In the genomic region with DNA sequence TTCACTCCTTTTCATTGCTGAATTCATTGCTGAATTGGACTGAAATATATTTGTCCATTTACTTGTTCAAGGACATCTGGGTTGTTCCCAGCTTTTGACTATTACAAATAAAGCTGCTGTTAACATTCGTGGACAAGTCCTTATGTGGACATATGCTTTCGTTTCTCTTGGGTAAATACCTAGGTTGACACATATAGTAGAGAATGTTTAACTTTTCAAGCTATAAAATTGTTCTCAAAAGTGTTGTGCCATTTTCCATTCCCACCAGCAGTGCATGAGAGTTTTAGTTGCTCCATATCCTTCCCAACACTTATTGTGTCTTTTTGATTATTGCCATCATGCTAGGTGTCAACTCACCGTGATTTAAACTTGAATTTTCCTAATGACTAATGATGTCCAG, we compare ENCODE assay signal across 1 cellular context.
A peak's percentile ranks its signal among the peaks of the same experiment; 100 is the strongest.
TF ChIP-seq lines count a peak whose summit lies in the region.

No MANE protein-coding gene starts in this region.

TF ChIP-seq in HepG2, 621 proteins besides CTCF, POLR2A, EP300 and RAD21 (continued from another document):
- TF ChIP-seq USF2 (IDR thresholded peaks at IDR 0.05; ENCODE audit: low read depth, low read length), result no peak
- peak; percentile 33; the same call in 1 of the 2 replicates for TF ChIP-seq USF2 (CRISPR knock-in tag; IDR thresholded peaks at IDR 0.05; ENCODE audit: borderline replicate concordance)
- TF ChIP-seq HDAC2 (CRISPR knock-in tag; IDR thresholded peaks at IDR 0.05), result peak; percentile 52; the same call in 1 of the 2 replicates
- no peak for TF ChIP-seq ZBTB25 (CRISPR knock-in tag; IDR thresholded peaks at IDR 0.05)
- TF ChIP-seq, protein P1, sequence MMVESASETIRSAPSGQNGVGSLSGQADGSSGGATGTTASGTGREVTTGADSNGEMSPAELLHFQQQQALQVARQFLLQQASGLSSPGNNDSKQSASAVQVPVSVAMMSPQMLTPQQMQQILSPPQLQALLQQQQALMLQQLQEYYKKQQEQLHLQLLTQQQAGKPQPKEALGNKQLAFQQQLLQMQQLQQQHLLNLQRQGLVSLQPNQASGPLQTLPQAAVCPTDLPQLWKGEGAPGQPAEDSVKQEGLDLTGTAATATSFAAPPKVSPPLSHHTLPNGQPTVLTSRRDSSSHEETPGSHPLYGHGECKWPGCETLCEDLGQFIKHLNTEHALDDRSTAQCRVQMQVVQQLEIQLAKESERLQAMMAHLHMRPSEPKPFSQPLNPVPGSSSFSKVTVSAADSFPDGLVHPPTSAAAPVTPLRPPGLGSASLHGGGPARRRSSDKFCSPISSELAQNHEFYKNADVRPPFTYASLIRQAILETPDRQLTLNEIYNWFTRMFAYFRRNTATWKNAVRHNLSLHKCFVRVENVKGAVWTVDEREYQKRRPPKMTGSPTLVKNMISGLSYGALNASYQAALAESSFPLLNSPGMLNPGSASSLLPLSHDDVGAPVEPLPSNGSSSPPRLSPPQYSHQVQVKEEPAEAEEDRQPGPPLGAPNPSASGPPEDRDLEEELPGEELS (CRISPR knock-in tag; IDR thresholded peaks at IDR 0.05), result 0 out of 2 replicates have a peak, but pooled peaks have one; percentile 20
- TF ChIP-seq REL (CRISPR knock-in tag; conservative IDR thresholded peaks at IDR 0.05), result no peak
- TF ChIP-seq ZIK1 (CRISPR knock-in tag; IDR thresholded peaks at IDR 0.05; ENCODE audit: borderline replicate concordance, low read depth), result no peak
- no peak for TF ChIP-seq PAWR (CRISPR knock-in tag; IDR thresholded peaks at IDR 0.05; ENCODE audit: borderline replicate concordance)
- no peak for TF ChIP-seq XBP1 (CRISPR knock-in tag; IDR thresholded peaks at IDR 0.05)
- peak; percentile 70 for TF ChIP-seq POGZ (CRISPR knock-in tag; IDR thresholded peaks at IDR 0.05)
- no peak for TF ChIP-seq IKZF1 (IDR thresholded peaks at IDR 0.05)
- TF ChIP-seq ARHGAP35 (CRISPR knock-in tag; IDR thresholded peaks at IDR 0.05; ENCODE audit: borderline replicate concordance), result no peak
- TF ChIP-seq SALL1 (CRISPR knock-in tag; IDR thresholded peaks at IDR 0.05), result peak; percentile 12; the same call in 1 of the 2 replicates
- 0 out of 2 replicates have a peak, but pooled peaks have one; percentile 11 for TF ChIP-seq FOXO1 (CRISPR knock-in tag; IDR thresholded peaks at IDR 0.05)
- no peak for TF ChIP-seq PLRG1 (conservative IDR thresholded peaks at IDR 0.05)
- TF ChIP-seq PHF5A (CRISPR knock-in tag; IDR thresholded peaks at IDR 0.05; ENCODE audit: low read depth, unreplicated experiment), result no peak
- TF ChIP-seq MIER3 (CRISPR knock-in tag; IDR thresholded peaks at IDR 0.05; ENCODE audit: borderline replicate concordance), result no peak
- TF ChIP-seq ESRRA (CRISPR knock-in tag; IDR thresholded peaks at IDR 0.05; ENCODE audit: low read depth), result 0 out of 2 replicates have a peak, but pooled peaks have one; percentile 26
- peak; percentile 34 for TF ChIP-seq ASH2L (IDR thresholded peaks at IDR 0.05; ENCODE audit: insufficient read length, low read depth, low read length)
- TF ChIP-seq ZFP82 (CRISPR knock-in tag; IDR thresholded peaks at IDR 0.05; ENCODE audit: borderline replicate concordance), result no peak
- TF ChIP-seq, protein P2, sequence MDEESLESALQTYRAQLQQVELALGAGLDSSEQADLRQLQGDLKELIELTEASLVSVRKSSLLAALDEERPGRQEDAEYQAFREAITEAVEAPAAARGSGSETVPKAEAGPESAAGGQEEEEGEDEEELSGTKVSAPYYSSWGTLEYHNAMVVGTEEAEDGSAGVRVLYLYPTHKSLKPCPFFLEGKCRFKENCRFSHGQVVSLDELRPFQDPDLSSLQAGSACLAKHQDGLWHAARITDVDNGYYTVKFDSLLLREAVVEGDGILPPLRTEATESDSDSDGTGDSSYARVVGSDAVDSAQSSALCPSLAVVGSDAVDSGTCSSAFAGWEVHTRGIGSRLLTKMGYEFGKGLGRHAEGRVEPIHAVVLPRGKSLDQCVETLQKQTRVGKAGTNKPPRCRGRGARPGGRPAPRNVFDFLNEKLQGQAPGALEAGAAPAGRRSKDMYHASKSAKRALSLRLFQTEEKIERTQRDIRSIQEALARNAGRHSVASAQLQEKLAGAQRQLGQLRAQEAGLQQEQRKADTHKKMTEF (CRISPR knock-in tag; IDR thresholded peaks at IDR 0.05), result peak; percentile 44
- TF ChIP-seq ZNF331 (CRISPR knock-in tag; IDR thresholded peaks at IDR 0.05), result peak; percentile 22; the same call in 1 of the 2 replicates
- TF ChIP-seq ZNF652 (CRISPR knock-in tag; IDR thresholded peaks at IDR 0.05; ENCODE audit: borderline replicate concordance, low read depth), result 0 out of 2 replicates have a peak, but pooled peaks have one; percentile 12
- no peak for TF ChIP-seq ZBTB3 (CRISPR knock-in tag; IDR thresholded peaks at IDR 0.05; ENCODE audit: borderline replicate concordance, low read depth)
- peak; percentile 40; the same call in 1 of the 2 replicates for TF ChIP-seq YEATS2 (CRISPR knock-in tag; IDR thresholded peaks at IDR 0.05; ENCODE audit: borderline replicate concordance)
- peak; percentile 60 for TF ChIP-seq SAP130 (CRISPR knock-in tag; IDR thresholded peaks at IDR 0.05; ENCODE audit: low read depth)
- TF ChIP-seq CREM (IDR thresholded peaks at IDR 0.05), result peak; percentile 31; the same call in 1 of the 2 replicates
- TF ChIP-seq CREM (CRISPR knock-in tag; IDR thresholded peaks at IDR 0.05), result no peak
- 0 out of 2 replicates have a peak, but pooled peaks have one; percentile 27 for TF ChIP-seq KDM6A (CRISPR knock-in tag; IDR thresholded peaks at IDR 0.05; ENCODE audit: low read depth)
- peak; percentile 62 for TF ChIP-seq BCL6 (CRISPR knock-in tag; IDR thresholded peaks at IDR 0.05)
- no peak for TF ChIP-seq ATAD3A (CRISPR knock-in tag; IDR thresholded peaks at IDR 0.05)
- TF ChIP-seq FOXA3 (CRISPR knock-in tag; IDR thresholded peaks at IDR 0.05), result peak; percentile 90
- TF ChIP-seq, protein P3, sequence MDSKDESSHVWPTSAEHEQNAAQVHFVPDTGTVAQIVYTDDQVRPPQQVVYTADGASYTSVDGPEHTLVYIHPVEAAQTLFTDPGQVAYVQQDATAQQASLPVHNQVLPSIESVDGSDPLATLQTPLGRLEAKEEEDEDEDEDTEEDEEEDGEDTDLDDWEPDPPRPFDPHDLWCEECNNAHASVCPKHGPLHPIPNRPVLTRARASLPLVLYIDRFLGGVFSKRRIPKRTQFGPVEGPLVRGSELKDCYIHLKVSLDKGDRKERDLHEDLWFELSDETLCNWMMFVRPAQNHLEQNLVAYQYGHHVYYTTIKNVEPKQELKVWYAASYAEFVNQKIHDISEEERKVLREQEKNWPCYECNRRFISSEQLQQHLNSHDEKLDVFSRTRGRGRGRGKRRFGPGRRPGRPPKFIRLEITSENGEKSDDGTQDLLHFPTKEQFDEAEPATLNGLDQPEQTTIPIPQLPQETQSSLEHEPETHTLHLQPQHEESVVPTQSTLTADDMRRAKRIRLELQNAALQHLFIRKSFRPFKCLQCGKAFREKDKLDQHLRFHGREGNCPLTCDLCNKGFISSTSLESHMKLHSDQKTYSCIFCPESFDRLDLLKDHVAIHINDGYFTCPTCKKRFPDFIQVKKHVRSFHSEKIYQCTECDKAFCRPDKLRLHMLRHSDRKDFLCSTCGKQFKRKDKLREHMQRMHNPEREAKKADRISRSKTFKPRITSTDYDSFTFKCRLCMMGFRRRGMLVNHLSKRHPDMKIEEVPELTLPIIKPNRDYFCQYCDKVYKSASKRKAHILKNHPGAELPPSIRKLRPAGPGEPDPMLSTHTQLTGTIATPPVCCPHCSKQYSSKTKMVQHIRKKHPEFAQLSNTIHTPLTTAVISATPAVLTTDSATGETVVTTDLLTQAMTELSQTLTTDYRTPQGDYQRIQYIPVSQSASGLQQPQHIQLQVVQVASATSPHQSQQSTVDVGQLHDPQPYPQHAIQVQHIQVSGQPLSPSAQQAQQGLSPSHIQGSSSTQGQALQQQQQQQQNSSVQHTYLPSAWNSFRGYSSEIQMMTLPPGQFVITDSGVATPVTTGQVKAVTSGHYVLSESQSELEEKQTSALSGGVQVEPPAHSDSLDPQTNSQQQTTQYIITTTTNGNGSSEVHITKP (CRISPR knock-in tag; IDR thresholded peaks at IDR 0.05; ENCODE audit: low read depth), result no peak
- TF ChIP-seq ZKSCAN8 (CRISPR knock-in tag; IDR thresholded peaks at IDR 0.05; ENCODE audit: borderline replicate concordance), result no peak
- no peak for TF ChIP-seq ATF6 (CRISPR knock-in tag; conservative IDR thresholded peaks at IDR 0.05)
- TF ChIP-seq U2AF2 (IDR thresholded peaks at IDR 0.05; ENCODE audit: low read depth, low read length), result no peak
- no peak for TF ChIP-seq RFX1 (IDR thresholded peaks at IDR 0.05)
- TF ChIP-seq HMG20A (CRISPR knock-in tag; IDR thresholded peaks at IDR 0.05; ENCODE audit: borderline replicate concordance), result peak; percentile 71; the same call in 1 of the 2 replicates
- TF ChIP-seq HOXA5 (CRISPR knock-in tag; IDR thresholded peaks at IDR 0.05), result no peak
- TF ChIP-seq ZSCAN9 (CRISPR knock-in tag; IDR thresholded peaks at IDR 0.05; ENCODE audit: borderline replicate concordance), result no peak
- no peak for TF ChIP-seq STAT5B (CRISPR knock-in tag; IDR thresholded peaks at IDR 0.05)
- no peak for TF ChIP-seq SIN3B (IDR thresholded peaks at IDR 0.05; ENCODE audit: low read length)
- no peak for TF ChIP-seq THAP11 (CRISPR knock-in tag; IDR thresholded peaks at IDR 0.05)
- TF ChIP-seq, protein P4, sequence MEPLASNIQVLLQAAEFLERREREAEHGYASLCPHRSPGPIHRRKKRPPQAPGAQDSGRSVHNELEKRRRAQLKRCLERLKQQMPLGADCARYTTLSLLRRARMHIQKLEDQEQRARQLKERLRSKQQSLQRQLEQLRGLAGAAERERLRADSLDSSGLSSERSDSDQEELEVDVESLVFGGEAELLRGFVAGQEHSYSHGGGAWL (CRISPR knock-in tag; IDR thresholded peaks at IDR 0.05), result no peak
- TF ChIP-seq MAFF (IDR thresholded peaks at IDR 0.05; ENCODE audit: low read depth, low read length), result no peak
- peak; percentile 45; the same call in 1 of the 2 replicates for TF ChIP-seq MED1 (CRISPR knock-in tag; IDR thresholded peaks at IDR 0.05)
- TF ChIP-seq ZNF335 (CRISPR knock-in tag; IDR thresholded peaks at IDR 0.05), result 0 out of 2 replicates have a peak, but pooled peaks have one; percentile 31
- peak; percentile 59; the same call in 1 of the 2 replicates for TF ChIP-seq MIXL1 (CRISPR knock-in tag; IDR thresholded peaks at IDR 0.05)
- no peak for TF ChIP-seq ZNF766 (CRISPR knock-in tag; IDR thresholded peaks at IDR 0.05; ENCODE audit: borderline replicate concordance)
- no peak for TF ChIP-seq IKZF4 (CRISPR knock-in tag; IDR thresholded peaks at IDR 0.05; ENCODE audit: borderline replicate concordance, low read depth, not compliant biosample characterization)
- TF ChIP-seq TCF7 (IDR thresholded peaks at IDR 0.05; ENCODE audit: low read depth), result 0 out of 2 replicates have a peak, but pooled peaks have one; percentile 8
- TF ChIP-seq TBX3 (IDR thresholded peaks at IDR 0.05; ENCODE audit: borderline replicate concordance), result 0 out of 2 replicates have a peak, but pooled peaks have one; percentile 9
- no peak for TF ChIP-seq ATF7-NPFF (CRISPR knock-in tag; IDR thresholded peaks at IDR 0.05; ENCODE audit: low read depth)
- no peak for TF ChIP-seq PAF1 (CRISPR knock-in tag; IDR thresholded peaks at IDR 0.05)
- peak; percentile 51 for TF ChIP-seq CEBPG (CRISPR knock-in tag; IDR thresholded peaks at IDR 0.05)
- TF ChIP-seq AGO2 (optimal IDR thresholded peaks at IDR 0.05; ENCODE audit: low read depth, low read length), result no peak
- TF ChIP-seq GMEB2 (CRISPR knock-in tag; IDR thresholded peaks at IDR 0.05; ENCODE audit: low read depth), result no peak
